Comparison of ENCODE assay signal across 16 cellular contexts in genomic region chr9:90925581-90926257, GRCh38.
DNase-seq lines count a peak whose midpoint lies in the region; FAIRE-seq and TF ChIP-seq lines count a peak whose summit lies in the region.
"Had no signal": no experiment of that assay in that cellular context is flagged by ENCODE, and none has a peak within 500 bp of the region (broad histone marks: within the 10 kb centered on the region; RNA-seq: fewer than 3 reads in every experiment).

No MANE protein-coding gene starts in this region.

- no peaks in the 10 kb centered on the region for H3K9me3 ChIP-seq in Caco-2
- H3K9me3 ChIP-seq: right lobe of liver had no signal

- POLR2A ChIA-PET in Caco-2 (lab: Charles Lee), result no interaction called here

- no peaks in the 10 kb centered on the region for H3K27me3 ChIP-seq in Caco-2 (replicated peaks; ENCODE audit: control insufficient read depth, insufficient read depth, low read length)
- H3K27me3 ChIP-seq: right lobe of liver had no signal

- no peaks in the 10 kb centered on the region for H3K36me3 ChIP-seq in Caco-2 (ENCODE audit: control insufficient read depth, insufficient read depth, low read length)
- H3K36me3 ChIP-seq: right lobe of liver had no signal

- H3K4me3 Mint-ChIP-seq in Caco-2 (ENCODE audit: unreplicated experiment), result no peak overlapping the region
- no peak overlapping the region for H3K4me3 Mint-ChIP-seq in activated T-helper 2 cell treated with anti-CD3 and anti-CD28 coated beads, Interferon-gamma antibody, Interleukin-2, Interleukin-4, amounts not matched to agents 10 μg/mL and 5 μg/mL and 100 μg/mL, durations not matched to agents 14 hours and 24 hours and 36 hours (ENCODE audit: low read depth)

- no peaks in the 10 kb centered on the region for H3K4me1 ChIP-seq in Caco-2

- H3K4me3 ChIP-seq in Caco-2 (ENCODE audit: low read depth, low read length), result no peak overlapping the region
- H3K4me3 ChIP-seq: PC-9, right lobe of liver had no signal

- no peaks in the 10 kb centered on the region for H3K9me3 Mint-ChIP-seq in Caco-2 (ENCODE audit: unreplicated experiment)
- no peaks in the 10 kb centered on the region for H3K9me3 Mint-ChIP-seq in activated T-helper 2 cell treated with anti-CD3 and anti-CD28 coated beads, Interferon-gamma antibody, Interleukin-2, Interleukin-4, amounts not matched to agents 10 μg/mL and 5 μg/mL and 100 μg/mL, durations not matched to agents 14 hours and 24 hours and 36 hours

- intact Hi-C loops in Caco-2 (cut with micrococcal nuclease; ENCODE audit: unreplicated experiment), result no loop called here
- intact Hi-C loops in activated T-helper 2 cell treated with anti-CD3 and anti-CD28 coated beads, Interferon-gamma antibody, Interleukin-2, Interleukin-4, amounts not matched to agents 10 μg/mL and 5 μg/mL and 100 μg/mL, durations not matched to agents 14 hours and 24 hours and 36 hours (cut with micrococcal nuclease), result no loop called here
- intact Hi-C loops in cardiac septum (cut with DNase I), result no loop called here

- H3K27ac Mint-ChIP-seq in Caco-2 (ENCODE audit: unreplicated experiment), result no peak overlapping the region
- no peak overlapping the region for H3K27ac Mint-ChIP-seq in activated T-helper 2 cell treated with anti-CD3 and anti-CD28 coated beads, Interferon-gamma antibody, Interleukin-2, Interleukin-4, amounts not matched to agents 10 μg/mL and 5 μg/mL and 100 μg/mL, durations not matched to agents 14 hours and 24 hours and 36 hours

- DNase-seq in Daoy (ENCODE audit: low read depth), result peak; percentile 63
- DNase-seq in RCC 7860 (ENCODE audit: low spot score), result peak; percentile 95
- DNase-seq in epithelial cell of prostate (ENCODE audit: low read depth, low spot score), result no peak
- DNase-seq in pulmonary artery endothelial cell (ENCODE audit: low read depth, low spot score), result peak; percentile 24
- DNase-seq in Caco-2, result no peak
- no peak for DNase-seq in activated T-helper 2 cell treated with anti-CD3 and anti-CD28 coated beads, Interferon-gamma antibody, Interleukin-2, Interleukin-4, amounts not matched to agents 10 μg/mL and 5 μg/mL and 100 μg/mL, durations not matched to agents 14 hours and 24 hours and 36 hours (ENCODE audit: low spot score)
- no peak for DNase-seq in DMS53 (lab: John Stamatoyannopoulos, UW)
- no peak for DNase-seq in cardiac septum (ENCODE audit: low spot score)
- DNase-seq: activated CD4-positive, alpha-beta T cell treated with anti-CD3 and anti-CD28 coated beads, Interleukin-2, amount 50 U/mL, for 48 hours; caudate nucleus; NCI-H1048; NCI-H446; PC-9; right lobe of liver; T-helper 2 cell had no signal

- H3K27ac ChIP-seq in epithelial cell of prostate, result peak overlapping the region; percentile 28
- H3K27ac ChIP-seq: PC-9, right lobe of liver had no signal

- no peaks in the 10 kb centered on the region for H3K4me1 Mint-ChIP-seq in Caco-2 (ENCODE audit: low read depth, unreplicated experiment)
- H3K4me1 Mint-ChIP-seq in activated T-helper 2 cell treated with anti-CD3 and anti-CD28 coated beads, Interferon-gamma antibody, Interleukin-2, Interleukin-4, amounts not matched to agents 10 μg/mL and 5 μg/mL and 100 μg/mL, durations not matched to agents 14 hours and 24 hours and 36 hours (ENCODE audit: low read depth), result peaks cover 14% of the 10 kb centered on the region

- TF ChIP-seq CTCF in Caco-2 (IDR thresholded peaks at IDR 0.05; ENCODE audit: insufficient read depth in 1 of 2, low read depth in 1 of 2, low read length in 1 of 2, severe bottlenecking in 1 of 2, unreplicated experiment in 1 of 2), result no peak

- peak; percentile 98 for FAIRE-seq in RCC 7860 (lab: Jason Lieb, UNC)
- FAIRE-seq: D721Med had no signal

- H3K27me3 Mint-ChIP-seq in Caco-2 (ENCODE audit: insufficient read depth, unreplicated experiment), result no peaks in the 10 kb centered on the region
- no peaks in the 10 kb centered on the region for H3K27me3 Mint-ChIP-seq in activated T-helper 2 cell treated with anti-CD3 and anti-CD28 coated beads, Interferon-gamma antibody, Interleukin-2, Interleukin-4, amounts not matched to agents 10 μg/mL and 5 μg/mL and 100 μg/mL, durations not matched to agents 14 hours and 24 hours and 36 hours (ENCODE audit: low read depth)

- CTCF ChIA-PET in Caco-2 (lab: Charles Lee), result no interaction called here

- no peaks in the 10 kb centered on the region for H3K36me3 Mint-ChIP-seq in Caco-2 (ENCODE audit: insufficient read depth, unreplicated experiment)
- H3K36me3 Mint-ChIP-seq in activated T-helper 2 cell treated with anti-CD3 and anti-CD28 coated beads, Interferon-gamma antibody, Interleukin-2, Interleukin-4, amounts not matched to agents 10 μg/mL and 5 μg/mL and 100 μg/mL, durations not matched to agents 14 hours and 24 hours and 36 hours (ENCODE audit: low read depth), result no peaks in the 10 kb centered on the region

- BruUV-seq in Caco-2 (replicated peaks; lab: Mats Ljungman, UMichigan), result no TSS peak

Comparison
In these comparisons a context has a peak if more than half of its experiments do, and no peak if none do; other contexts are left out.
1. DNase-seq: peak in Daoy (single experiment), RCC 7860 (single experiment) and pulmonary artery endothelial cell (single experiment); none in epithelial cell of prostate (single experiment), Caco-2 (0 of 2), activated T-helper 2 cell treated with anti-CD3 and anti-CD28 coated beads, Interferon-gamma antibody, Interleukin-2, Interleukin-4, amounts not matched to agents 10 μg/mL and 5 μg/mL and 100 μg/mL, durations not matched to agents 14 hours and 24 hours and 36 hours (single experiment), DMS53 (single experiment) and cardiac septum (single experiment).